In genomic region chr12:100168562-100168961, GRCh38 we compare ENCODE assay signal across 20 cellular contexts.
"Had no signal": no experiment of that assay in that cellular context is flagged by ENCODE, and none has a peak within 500 bp of the region (broad histone marks: within the 10 kb centered on the region; RNA-seq: fewer than 3 reads in every experiment).

No MANE protein-coding gene starts in this region.

- ATAC-seq: activated naive CD8-positive, alpha-beta T cell treated with anti-CD3 and anti-CD28 coated beads, Interleukin-2, amount 50 U/mL, for 24 hours; heart right ventricle; left lung; natural killer cell treated with Interleukin-12 subunit alpha and Interleukin-12 subunit beta and Interleukin-15 and Interleukin-18, amount 100 ng/mL, for 72 hours; T-helper 17 cell; upper lobe of right lung had no signal

- H3K27ac Mint-ChIP-seq: activated CD4-positive, alpha-beta memory T cell treated with anti-CD3 and anti-CD28 coated beads for 36 hours; activated naive CD8-positive, alpha-beta T cell treated with anti-CD3 and anti-CD28 coated beads, Interleukin-2, amount 50 U/mL, for 24 hours; endodermal cell; natural killer cell treated with Interleukin-12 subunit alpha and Interleukin-12 subunit beta and Interleukin-15 and Interleukin-18, amount 100 ng/mL, for 72 hours; T-helper 17 cell had no signal

- H3K4me3 ChIP-seq: cardiac muscle cell, heart right ventricle, left lung, ovary, prostate gland, upper lobe of right lung had no signal

- DNase-seq: activated CD4-positive, alpha-beta memory T cell treated with anti-CD3 and anti-CD28 coated beads for 36 hours; activated CD4-positive, alpha-beta T cell treated with anti-CD3 and anti-CD28 coated beads for 48 hours; activated naive CD4-positive, alpha-beta T cell treated with anti-CD3 and anti-CD28 coated beads, Interleukin-2, amount 50 U/mL, for 16 hours; activated naive CD8-positive, alpha-beta T cell treated with anti-CD3 and anti-CD28 coated beads, Interleukin-2, amount 50 U/mL, for 24 hours; activated T-cell treated with anti-CD3 and anti-CD28 coated beads, Interleukin-2, amount 50 U/mL, for 48 hours; cortex of kidney; endodermal cell; heart right ventricle; left lung; midbrain; ovary; stimulated activated CD4-positive, alpha-beta T cell treated with anti-CD3 and anti-CD28 coated beads, Interleukin-4, amount 100 ng/mL, for 24 hours; stimulated activated naive CD4-positive, alpha-beta T cell treated with Interleukin-2 at 50 U/mL for 16 hours; T-helper 17 cell; upper lobe of right lung had no signal

- H3K27ac ChIP-seq: cardiac muscle cell, epithelial cell of prostate, heart right ventricle, left lung, neutrophil, ovary, prostate gland, upper lobe of right lung had no signal

- H3K9me3 ChIP-seq: left lung, neutrophil, ovary, prostate gland, upper lobe of right lung had no signal

- H3K4me3 Mint-ChIP-seq: activated CD4-positive, alpha-beta memory T cell treated with anti-CD3 and anti-CD28 coated beads for 36 hours; activated naive CD8-positive, alpha-beta T cell treated with anti-CD3 and anti-CD28 coated beads, Interleukin-2, amount 50 U/mL, for 24 hours; endodermal cell; natural killer cell treated with Interleukin-12 subunit alpha and Interleukin-12 subunit beta and Interleukin-15 and Interleukin-18, amount 100 ng/mL, for 72 hours; T-helper 17 cell had no signal

- H3K27me3 Mint-ChIP-seq: activated CD4-positive, alpha-beta memory T cell treated with anti-CD3 and anti-CD28 coated beads for 36 hours; activated naive CD8-positive, alpha-beta T cell treated with anti-CD3 and anti-CD28 coated beads, Interleukin-2, amount 50 U/mL, for 24 hours; natural killer cell treated with Interleukin-12 subunit alpha and Interleukin-12 subunit beta and Interleukin-15 and Interleukin-18, amount 100 ng/mL, for 72 hours; T-helper 17 cell had no signal

- H3K27me3 ChIP-seq: cardiac muscle cell, heart right ventricle, left lung, ovary, upper lobe of right lung had no signal

- H3K36me3 ChIP-seq: cardiac muscle cell, heart right ventricle, left lung, neutrophil, ovary, prostate gland, upper lobe of right lung had no signal

- H3K9me3 Mint-ChIP-seq: activated CD4-positive, alpha-beta memory T cell treated with anti-CD3 and anti-CD28 coated beads for 36 hours; activated naive CD8-positive, alpha-beta T cell treated with anti-CD3 and anti-CD28 coated beads, Interleukin-2, amount 50 U/mL, for 24 hours; natural killer cell treated with Interleukin-12 subunit alpha and Interleukin-12 subunit beta and Interleukin-15 and Interleukin-18, amount 100 ng/mL, for 72 hours had no signal

- H3K36me3 Mint-ChIP-seq: activated CD4-positive, alpha-beta memory T cell treated with anti-CD3 and anti-CD28 coated beads for 36 hours; natural killer cell treated with Interleukin-12 subunit alpha and Interleukin-12 subunit beta and Interleukin-15 and Interleukin-18, amount 100 ng/mL, for 72 hours had no signal
